In genomic region chr15:89805241-89806216, GRCh38 we compare ENCODE assay signal across 15 cellular contexts. TPM values are rescaled to one million over a fixed set of nuclear protein-coding genes. Genes with fewer than 3 reads are reported as not detected.
"Had no signal": no experiment of that assay in that cellular context is flagged by ENCODE, and none has a peak within 500 bp of the region (broad histone marks: within the 10 kb centered on the region; RNA-seq: fewer than 3 reads in every experiment).

No MANE protein-coding gene starts in this region.

- ATAC-seq: activated CD4-positive, CD25-positive, alpha-beta regulatory T cell treated with anti-CD3 and anti-CD28 coated beads, Interleukin-2, amount 50 U/mL, for 24 hours; left cardiac atrium; psoas muscle had no signal

- H3K36me3 ChIP-seq: esophagus squamous epithelium had no signal

- H3K9me3 Mint-ChIP-seq: memory B cell, nephron had no signal

- H3K4me3 Mint-ChIP-seq: memory B cell had no signal

- H3K4me3 ChIP-seq: esophagus squamous epithelium, psoas muscle, SK-N-MC had no signal

- H3K4me1 ChIP-seq: psoas muscle had no signal

- H3K9me3 ChIP-seq: esophagus squamous epithelium, psoas muscle had no signal

- DNase-seq: activated naive CD4-positive, alpha-beta T cell treated with Interleukin-2 at 50 U/mL for 16 hours; esophagus squamous epithelium; glutamatergic neuron; left cardiac atrium; occipital lobe; stimulated activated CD4-positive, alpha-beta T cell treated with anti-CD3 and anti-CD28 coated beads, Interleukin-2, amount 100 ng/mL, for 24 hours had no signal

- H3K27ac Mint-ChIP-seq: memory B cell had no signal

- H3K27ac ChIP-seq: esophagus squamous epithelium, psoas muscle, SK-N-MC had no signal

- FAIRE-seq: astrocyte, colon, urothelium cell line had no signal

RNA-seq across cellular contexts. Expression of gene ANPEP, which starts 9.1 kb away (rescaled TPM):
- total RNA-seq: activated CD8-positive, alpha-beta memory T cell treated with anti-CD3 and anti-CD28 coated beads for 36 hours had no signal

RNA-seq across cellular contexts. Expression of gene MESP2, which starts 29.4 kb away (rescaled TPM):
- total RNA-seq: activated CD8-positive, alpha-beta memory T cell treated with anti-CD3 and anti-CD28 coated beads for 36 hours; astrocyte; occipital lobe had no signal

RNA-seq across cellular contexts. Expression of gene MESP1, which starts 54.5 kb away (rescaled TPM):
- total RNA-seq: astrocyte had no signal
